In genomic region chr1:158087320-158087927, GRCh38 we compare ENCODE assay signal across 8 cellular contexts.
DNase-seq lines count a peak whose midpoint lies in the region; ATAC-seq and TF ChIP-seq lines count a peak whose summit lies in the region.

No MANE protein-coding gene starts in this region.

- no peaks in the 10 kb centered on the region for H3K4me1 Mint-ChIP-seq in brain

- peak; percentile 98 to 99 for TF ChIP-seq CTCF in brain (conservative IDR thresholded peaks at IDR 0.05)

- peak; percentile 15 for DNase-seq in NCI-H2196 (lab: John Stamatoyannopoulos, UW; ENCODE audit: unreplicated experiment)
- no peak for DNase-seq in NCI-H2196 treated with DMSO at 0.1 percent for 48 hours (lab: John Stamatoyannopoulos, UW; ENCODE audit: unreplicated experiment)
- peak; percentile 63 for DNase-seq in NOMO-1 treated with DMSO at 0.1 percent for 48 hours (lab: John Stamatoyannopoulos, UW; ENCODE audit: unreplicated experiment)
- peak; percentile 50 for DNase-seq in inferior parietal cortex (ENCODE audit: extremely low spot score)
- peak; percentile 6 to 25 for DNase-seq in stimulated activated CD8-positive, alpha-beta memory T cell treated with anti-CD3 and anti-CD28 coated beads, Interleukin-15, amount 100 ng/mL, for 48 hours (ENCODE audit: low read depth in 2 of 2)
- no peak for DNase-seq in activated CD8-positive, alpha-beta memory T cell treated with anti-CD3 and anti-CD28 coated beads for 24 hours

- H3K27ac Mint-ChIP-seq in brain: peak overlapping the region; percentile 2 to 80 (median 50)

- peak; percentile 55 for ATAC-seq in HG02623 (IDR thresholded peaks at IDR 0.05; ENCODE audit: unreplicated experiment)

- no peaks in the 10 kb centered on the region for H3K9me3 Mint-ChIP-seq in brain

- H3K36me3 Mint-ChIP-seq in brain: peaks cover 72% of the 10 kb centered on the region

- H3K4me3 Mint-ChIP-seq in brain: no peak overlapping the region

- no peaks in the 10 kb centered on the region for H3K27me3 Mint-ChIP-seq in brain

Comparison
In these comparisons a context has a peak if more than half of its experiments do, and no peak if none do; other contexts are left out.
1. DNase-seq: peak in NCI-H2196 (single experiment), NOMO-1 treated with DMSO at 0.1 percent for 48 hours (single experiment), inferior parietal cortex (single experiment) and stimulated activated CD8-positive, alpha-beta memory T cell treated with anti-CD3 and anti-CD28 coated beads, Interleukin-15, amount 100 ng/mL, for 48 hours (2 of 2); none in NCI-H2196 treated with DMSO at 0.1 percent for 48 hours (single experiment) and activated CD8-positive, alpha-beta memory T cell treated with anti-CD3 and anti-CD28 coated beads for 24 hours (single experiment).